In genomic region chr4:183256756-183257385, GRCh38 we compare ENCODE assay signal across 8 cellular contexts.
A peak's percentile ranks its signal among the peaks of the same experiment; 100 is the strongest.
DNase-seq lines count a peak whose midpoint lies in the region; ATAC-seq and TF ChIP-seq lines count a peak whose summit lies in the region.

No MANE protein-coding gene starts in this region.

- H3K27me3 Mint-ChIP-seq in activated naive CD8-positive, alpha-beta T cell treated with anti-CD3 and anti-CD28 coated beads, Interleukin-2, amount 50 U/mL, for 24 hours: no peaks in the 10 kb centered on the region

- H3K4me1 Mint-ChIP-seq in activated naive CD8-positive, alpha-beta T cell treated with anti-CD3 and anti-CD28 coated beads, Interleukin-2, amount 50 U/mL, for 24 hours: no peaks in the 10 kb centered on the region

- H3K36me3 Mint-ChIP-seq in activated naive CD8-positive, alpha-beta T cell treated with anti-CD3 and anti-CD28 coated beads, Interleukin-2, amount 50 U/mL, for 24 hours (ENCODE audit: low read depth): no peaks in the 10 kb centered on the region

- H3K27ac Mint-ChIP-seq in activated naive CD8-positive, alpha-beta T cell treated with anti-CD3 and anti-CD28 coated beads, Interleukin-2, amount 50 U/mL, for 24 hours: no peak overlapping the region

- ATAC-seq in GM18858 (IDR thresholded peaks at IDR 0.05; ENCODE audit: unreplicated experiment): peak; percentile 82
- peak; percentile 92 for ATAC-seq in HG03175 (IDR thresholded peaks at IDR 0.05; ENCODE audit: unreplicated experiment)
- peak; percentile 63 for ATAC-seq in activated naive CD8-positive, alpha-beta T cell treated with anti-CD3 and anti-CD28 coated beads, Interleukin-2, amount 50 U/mL, for 24 hours

- no peak overlapping the region for H3K4me3 Mint-ChIP-seq in activated naive CD8-positive, alpha-beta T cell treated with anti-CD3 and anti-CD28 coated beads, Interleukin-2, amount 50 U/mL, for 24 hours

- DNase-seq in AG09319 (ENCODE audit: extremely low read depth, low read depth) (no peak), RPMI8226 (peak; percentile 41), hepatic stellate cell (ENCODE audit: low spot score) (peak; percentile 49), ureter (ENCODE audit: low spot score) (no peak)
- DNase-seq in activated naive CD8-positive, alpha-beta T cell treated with anti-CD3 and anti-CD28 coated beads, Interleukin-2, amount 50 U/mL, for 24 hours: peak; percentile 48
- DNase-seq in stimulated activated CD4-positive, alpha-beta T cell treated with anti-CD3 and anti-CD28 coated beads, Interleukin-12 subunit alpha, Interleukin-12 subunit beta, amount 100 ng/mL, for 48 hours (ENCODE audit: low read depth in 2 of 3, low spot score in 1 of 3): peak; percentile 18 to 23 (median 22)

- TF ChIP-seq CTCF in AG09319 (IDR thresholded peaks at IDR 0.05; ENCODE audit: low read depth, low read length): peak; percentile 87

- H3K9me3 Mint-ChIP-seq in activated naive CD8-positive, alpha-beta T cell treated with anti-CD3 and anti-CD28 coated beads, Interleukin-2, amount 50 U/mL, for 24 hours: no peaks in the 10 kb centered on the region

Comparison
In these comparisons a context has a peak if more than half of its experiments do, and no peak if none do; other contexts are left out.
1. DNase-seq: peak in RPMI8226 (single experiment), activated naive CD8-positive, alpha-beta T cell treated with anti-CD3 and anti-CD28 coated beads, Interleukin-2, amount 50 U/mL, for 24 hours (single experiment), hepatic stellate cell (single experiment) and stimulated activated CD4-positive, alpha-beta T cell treated with anti-CD3 and anti-CD28 coated beads, Interleukin-12 subunit alpha, Interleukin-12 subunit beta, amount 100 ng/mL, for 48 hours (3 of 3); none in AG09319 (single experiment) and ureter (single experiment).
2. Peak in every context shown above with its lines, with median percentiles within 50 percentile points of each other: ATAC-seq.